In the genomic region with DNA sequence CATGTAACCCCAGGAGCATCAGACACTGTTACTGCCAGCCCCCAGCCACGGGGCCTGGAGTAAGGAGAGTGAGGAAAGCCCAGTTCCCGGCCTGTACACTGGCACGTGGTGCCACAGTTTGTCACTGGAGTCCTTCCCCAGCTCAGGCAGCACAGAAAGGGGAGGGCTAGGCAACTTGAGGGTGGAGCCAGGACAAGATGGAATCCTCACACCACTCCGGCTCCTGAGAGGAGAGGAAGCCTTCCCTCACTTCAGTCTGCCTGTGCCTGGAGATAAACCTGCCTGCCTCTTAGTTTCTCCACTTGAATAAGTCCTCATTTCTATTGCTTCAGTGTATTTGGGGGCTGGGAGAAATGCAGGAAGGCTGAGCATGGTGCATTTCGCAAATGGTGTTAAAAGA, we compare ENCODE assay signal across 18 cellular contexts.
A peak's percentile ranks its signal among the peaks of the same experiment; 100 is the strongest.
DNase-seq lines count a peak whose midpoint lies in the region; ATAC-seq, FAIRE-seq and TF ChIP-seq lines count a peak whose summit lies in the region.
"Had no signal": no experiment of that assay in that cellular context is flagged by ENCODE, and none has a peak within 500 bp of the region (broad histone marks: within the 10 kb centered on the region; RNA-seq: fewer than 3 reads in every experiment).

No MANE protein-coding gene starts in this region.

- no peak for FAIRE-seq in H54 (lab: Jason Lieb, UNC)
- FAIRE-seq: G401.6 had no signal

- no peaks in the 10 kb centered on the region for H3K27me3 Mint-ChIP-seq in GM23338 (ENCODE audit: insufficient read depth, low read depth, poor library complexity)
- peaks cover 3 to 14% of the 10 kb centered on the region in 2 donors for H3K27me3 Mint-ChIP-seq in T-cell

- H3K4ac ChIP-seq in mesendoderm (ENCODE audit: low read depth, low read length), result no peak overlapping the region

- H2BK15ac ChIP-seq in mesendoderm (replicated peaks; ENCODE audit: low read depth), result no peak overlapping the region

- intact Hi-C loops in stomach (cut with DNase I; ENCODE audit: low total_unique reads), result no loop called here

- H3K9me2 ChIP-seq in GM23338 (ENCODE audit: insufficient read depth), result no peaks in the 10 kb centered on the region

- H3K9me3 Mint-ChIP-seq in GM23338 (no peaks in the 10 kb centered on the region), T-cell (no peaks in the 10 kb centered on the region)
- H3K9me3 Mint-ChIP-seq: activated CD8-positive, alpha-beta T cell treated with anti-CD3 and anti-CD28 coated beads for 36 hours; effector memory CD8-positive, alpha-beta T cell; IgD-negative memory B cell; stimulated activated naive CD8-positive, alpha-beta T cell treated with anti-CD3 and anti-CD28 coated beads, Interleukin-15, amount 100 ng/mL, for 72 hours had no signal

- no peaks in the 10 kb centered on the region for H3K79me1 ChIP-seq in mesendoderm (ENCODE audit: low read length)

- no peaks in the 10 kb centered on the region for H3K36me3 ChIP-seq in GM23338 (ENCODE audit: insufficient read depth)
- no peaks in the 10 kb centered on the region for H3K36me3 ChIP-seq in mesendoderm (ENCODE audit: control insufficient read depth, insufficient read depth, low read length)
- no peaks in the 10 kb centered on the region for H3K36me3 ChIP-seq in stomach

- H2AFZ ChIP-seq in GM23338, result no peak overlapping the region

- no peaks in the 10 kb centered on the region for H3K9me3 ChIP-seq in stomach

- DNase-seq in GM23338 (ENCODE audit: low spot score) (no peak), astrocyte of the spinal cord (ENCODE audit: low read depth, low spot score) (peak; percentile 17), mesendoderm (no peak), stomach (no peak), T-cell (no peak), H54 (ENCODE audit: insufficient read length, low spot score) (no peak), 8988T (no peak)
- DNase-seq: activated CD8-positive, alpha-beta T cell treated with anti-CD3 and anti-CD28 coated beads for 36 hours; activated naive CD8-positive, alpha-beta T cell treated with anti-CD3 and anti-CD28 coated beads for 36 hours; activated T-cell treated with anti-CD3 and anti-CD28 coated beads, Interleukin-2, amount 50 U/mL, for 48 hours; effector memory CD8-positive, alpha-beta T cell; NCI-H1694 treated with DMSO at 0.1 percent for 48 hours; NCI-H446; stimulated activated naive CD8-positive, alpha-beta T cell treated with anti-CD3 and anti-CD28 coated beads, Interleukin-15, amount 100 ng/mL, for 72 hours had no signal

- WGBS in mesendoderm (ENCODE audit: extremely low coverage, insufficient coverage, low lambda C conversion rate), result no CpG with 5 or more reads among the region's 5 CpGs
- 38 to 60% (median 50%) methylated on average over 5 of the region's 5 CpGs for WGBS in stomach, 5 donors

- H3K9ac ChIP-seq in mesendoderm (ENCODE audit: low read length), result no peak overlapping the region

- no peak for TF ChIP-seq EP300 in stomach (IDR thresholded peaks at IDR 0.05)

- ATAC-seq in GM23338, result no peak; the same call in 2 of the 3 replicates
- no peak for ATAC-seq in T-cell (replicated peaks in 1 of 4)
- ATAC-seq in GM18502 (IDR thresholded peaks at IDR 0.05; ENCODE audit: poor library complexity, unreplicated experiment), result no peak
- ATAC-seq: activated CD8-positive, alpha-beta T cell treated with anti-CD3 and anti-CD28 coated beads for 36 hours; effector memory CD8-positive, alpha-beta T cell; stimulated activated naive CD8-positive, alpha-beta T cell treated with anti-CD3 and anti-CD28 coated beads, Interleukin-15, amount 100 ng/mL, for 72 hours had no signal

- H3K36me3 Mint-ChIP-seq in GM23338 (ENCODE audit: low read depth) (peaks cover 2% of the 10 kb centered on the region; the same call in 1 of the 3 replicates), T-cell (no peaks in the 10 kb centered on the region)
- H3K36me3 Mint-ChIP-seq: activated naive CD8-positive, alpha-beta T cell treated with anti-CD3 and anti-CD28 coated beads for 36 hours; IgD-negative memory B cell had no signal

- H3K4me3 ChIP-seq in GM23338 (no peak overlapping the region), astrocyte of the spinal cord (ENCODE audit: low read depth, low read length) (no peak overlapping the region), mesendoderm (ENCODE audit: low read length) (no peak overlapping the region), stomach (no peak overlapping the region)

- no peak overlapping the region for H2BK5ac ChIP-seq in mesendoderm (ENCODE audit: low read length)

- no peak overlapping the region for H3K18ac ChIP-seq in mesendoderm (ENCODE audit: low read length)

- H3K27me3 ChIP-seq in GM23338 (ENCODE audit: insufficient read depth) (no peaks in the 10 kb centered on the region), mesendoderm (ENCODE audit: insufficient read depth, low read length, poor library complexity) (no peaks in the 10 kb centered on the region), stomach (no peaks in the 10 kb centered on the region)

- H3K4me1 ChIP-seq in GM23338 (ENCODE audit: insufficient read depth) (peaks cover 16% of the 10 kb centered on the region; the same call in 1 of the 2 replicates), mesendoderm (ENCODE audit: control insufficient read depth, low read depth, low read length) (peaks cover 3% of the 10 kb centered on the region), stomach (peaks cover 0 to 36% (median 18%) of the 10 kb centered on the region in 4 donors)

- H3K4me2 ChIP-seq in GM23338 (no peak overlapping the region), mesendoderm (ENCODE audit: low read length) (no peak overlapping the region)

- in situ Hi-C loops in astrocyte of the spinal cord (cut with HindIII; ENCODE audit: low sequenced_read_pairs), result no loop called here

- H4K20me1 ChIP-seq in GM23338 (replicated peaks; ENCODE audit: insufficient read depth), result no peaks in the 10 kb centered on the region

- H3K79me2 ChIP-seq in GM23338 (replicated peaks; ENCODE audit: insufficient read depth), result no peaks in the 10 kb centered on the region
- H3K79me2 ChIP-seq in mesendoderm (ENCODE audit: control insufficient read depth, insufficient read depth, low read length), result no peaks in the 10 kb centered on the region

- H3K4me1 Mint-ChIP-seq in GM23338 (peaks cover 34% of the 10 kb centered on the region), T-cell (no peaks in the 10 kb centered on the region)
- H3K4me1 Mint-ChIP-seq: IgD-negative memory B cell had no signal

- H2AK5ac ChIP-seq in mesendoderm (ENCODE audit: low read length), result no peak overlapping the region

- no peak overlapping the region for H4K5ac ChIP-seq in mesendoderm (ENCODE audit: low read length)

- POLR2A ChIA-PET in T-cell (lab: Charles Lee), result no interaction called here

- no peak overlapping the region for H2BK120ac ChIP-seq in mesendoderm (ENCODE audit: low read depth, low read length)

- TF ChIP-seq POLR2A in stomach (IDR thresholded peaks at IDR 0.05), result no peak
- no peak for TF ChIP-seq POLR2A in H54 (IDR thresholded peaks at IDR 0.05; ENCODE audit: low read depth, low read length)

- peak overlapping the region; percentile 25 for H3K56ac ChIP-seq in mesendoderm (ENCODE audit: low read length)

- TF ChIP-seq CTCF in GM23338 (conservative IDR thresholded peaks at IDR 0.05; ENCODE audit: low read depth in 2 of 2), result no peak
- TF ChIP-seq CTCF in astrocyte of the spinal cord (IDR thresholded peaks at IDR 0.05; ENCODE audit: low read depth, low read length), result no peak
- TF ChIP-seq CTCF in stomach (IDR thresholded peaks at IDR 0.05), result no peak

- H3K27ac Mint-ChIP-seq in GM23338 (0 out of 2 replicates have a peak overlapping the region, but pooled peaks have one; percentile 23), T-cell (no peak overlapping the region)
- H3K27ac Mint-ChIP-seq: activated CD8-positive, alpha-beta T cell treated with anti-CD3 and anti-CD28 coated beads for 36 hours; activated naive CD8-positive, alpha-beta T cell treated with anti-CD3 and anti-CD28 coated beads for 36 hours; effector memory CD8-positive, alpha-beta T cell had no signal

- no peaks in the 10 kb centered on the region for H3F3A ChIP-seq in GM23338 (replicated peaks; ENCODE audit: low read depth)

- H3K27ac ChIP-seq in GM23338 (ENCODE audit: low read depth) (no peak overlapping the region), mesendoderm (ENCODE audit: low read depth, low read length) (no peak overlapping the region), stomach (peak overlapping the region in 4 of 5 donors; percentile 34 to 91 (median 86))
- H3K27ac ChIP-seq: VCaP had no signal

- H3K4me3 Mint-ChIP-seq in GM23338 (no peak overlapping the region; the same call in 2 of the 3 replicates), T-cell (no peak overlapping the region)
- H3K4me3 Mint-ChIP-seq: activated CD8-positive, alpha-beta T cell treated with anti-CD3 and anti-CD28 coated beads for 36 hours; activated naive CD8-positive, alpha-beta T cell treated with anti-CD3 and anti-CD28 coated beads for 36 hours; effector memory CD8-positive, alpha-beta T cell; IgD-negative memory B cell; stimulated activated naive CD8-positive, alpha-beta T cell treated with anti-CD3 and anti-CD28 coated beads, Interleukin-15, amount 100 ng/mL, for 72 hours had no signal

- no peak overlapping the region for H4K8ac ChIP-seq in mesendoderm (ENCODE audit: low read depth, low read length)

- H3K23ac ChIP-seq in mesendoderm (ENCODE audit: low read length), result no peak overlapping the region

- CTCF ChIA-PET in T-cell (lab: Charles Lee), result no interaction called here

TF ChIP-seq in GM23338, 12 proteins besides CTCF, POLR2A, EP300 and RAD21 (continues in another document):
- TF ChIP-seq, protein P1, sequence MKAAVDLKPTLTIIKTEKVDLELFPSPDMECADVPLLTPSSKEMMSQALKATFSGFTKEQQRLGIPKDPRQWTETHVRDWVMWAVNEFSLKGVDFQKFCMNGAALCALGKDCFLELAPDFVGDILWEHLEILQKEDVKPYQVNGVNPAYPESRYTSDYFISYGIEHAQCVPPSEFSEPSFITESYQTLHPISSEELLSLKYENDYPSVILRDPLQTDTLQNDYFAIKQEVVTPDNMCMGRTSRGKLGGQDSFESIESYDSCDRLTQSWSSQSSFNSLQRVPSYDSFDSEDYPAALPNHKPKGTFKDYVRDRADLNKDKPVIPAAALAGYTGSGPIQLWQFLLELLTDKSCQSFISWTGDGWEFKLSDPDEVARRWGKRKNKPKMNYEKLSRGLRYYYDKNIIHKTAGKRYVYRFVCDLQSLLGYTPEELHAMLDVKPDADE (IDR thresholded peaks at IDR 0.05), result no peak
- no peak for TF ChIP-seq EZH2phosphoT487 (IDR thresholded peaks at IDR 0.05; ENCODE audit: unreplicated experiment)

Comparison
In these comparisons a context has a peak if more than half of its experiments do, and no peak if none do; other contexts are left out.
1. H3K27ac ChIP-seq: peak in stomach (4 of 5); none in GM23338 (single experiment) and mesendoderm (single experiment).